1 cellular context compared by ENCODE assay signal in genomic region chr7:84629640-84630318, GRCh38.
TF ChIP-seq lines count a peak whose summit lies in the region.

No MANE protein-coding gene starts in this region.

TF ChIP-seq in IMR-90, 13 proteins besides CTCF, POLR2A, EP300 and RAD21 (continued from another document):
- no peak for TF ChIP-seq MXI1 (IDR thresholded peaks at IDR 0.05; ENCODE audit: borderline replicate concordance, low read depth, low read length)
- TF ChIP-seq MAFK (IDR thresholded peaks at IDR 0.05; ENCODE audit: low read depth, low read length) = no peak
- no peak for TF ChIP-seq CEBPB (IDR thresholded peaks at IDR 0.05; ENCODE audit: low read depth, low read length)
- TF ChIP-seq RCOR1 (IDR thresholded peaks at IDR 0.05; ENCODE audit: insufficient replicate concordance, low read length) = no peak
- TF ChIP-seq SMC3 (IDR thresholded peaks at IDR 0.05; ENCODE audit: low read depth, low read length) = no peak
TF ChIP-seq in IMR-90: peak in this region for 0.
